Comparison of ENCODE assay signal across 8 cellular contexts in genomic region chrX:71622347-71623104, GRCh38. TPM values are rescaled to one million over a fixed set of nuclear protein-coding genes. Genes with fewer than 3 reads are reported as not detected.
DNase-seq lines count a peak whose midpoint lies in the region; ATAC-seq and TF ChIP-seq lines count a peak whose summit lies in the region.

No MANE protein-coding gene starts in this region.

- 29% methylated on average over 15 of the region's 15 CpGs for WGBS in urinary bladder

- H2AFZ ChIP-seq in OCI-LY3 (ENCODE audit: low read depth, low read length) (no peak overlapping the region), osteoblast (ENCODE audit: low read length) (no peak overlapping the region)

- peak; percentile 53 for ATAC-seq in HG03066 (IDR thresholded peaks at IDR 0.05; ENCODE audit: low read depth, unreplicated experiment)

- H3K9ac ChIP-seq in OCI-LY3 (ENCODE audit: low read length): peak overlapping the region; percentile 59; the same call in 1 of the 2 replicates

- TF ChIP-seq CTCF in OCI-LY3 (IDR thresholded peaks at IDR 0.05; ENCODE audit: low read depth, low read length) (no peak; the same call in 1 of the 2 replicates), foreskin fibroblast (IDR thresholded peaks at IDR 0.05; ENCODE audit: low read depth, low read length) (peak; percentile 37), osteoblast (IDR thresholded peaks at IDR 0.05; ENCODE audit: extremely low read depth, low read depth, low read length) (no peak)

- no peaks in the 10 kb centered on the region for H3K9me3 ChIP-seq in OCI-LY3 (ENCODE audit: insufficient read depth, low read length)
- H3K9me3 ChIP-seq in osteoblast (ENCODE audit: low read depth, low read length): no peaks in the 10 kb centered on the region

- H3K27ac ChIP-seq in OCI-LY3 (ENCODE audit: low read length) (peak overlapping the region; percentile 74), osteoblast (ENCODE audit: low read depth, low read length) (no peak overlapping the region), urinary bladder (ENCODE audit: low read depth) (peak overlapping the region; percentile 74)

- H3K27me3 ChIP-seq in OCI-LY3 (ENCODE audit: low read depth, low read length): no peaks in the 10 kb centered on the region
- H3K27me3 ChIP-seq in osteoblast (ENCODE audit: insufficient read depth, low read length): no peaks in the 10 kb centered on the region

- H3K4me3 ChIP-seq in OCI-LY3 (ENCODE audit: low read length) (no peak overlapping the region), foreskin fibroblast (ENCODE audit: low read depth in 1 of 2, low read length in 2 of 2) (no peak overlapping the region), osteoblast (ENCODE audit: insufficient read depth, low read length) (no peak overlapping the region), urinary bladder (ENCODE audit: low read depth, low read length) (no peak overlapping the region)

- H4K20me1 ChIP-seq in OCI-LY3 (ENCODE audit: insufficient read depth, low read length): no peaks in the 10 kb centered on the region
- H4K20me1 ChIP-seq in osteoblast (ENCODE audit: insufficient read depth, low read length): peaks cover 6% of the 10 kb centered on the region

- DNase-seq in NK-92 treated with Interleukin-12 subunit alpha and Interleukin-12 subunit beta, amount 100 ng/mL, for 24 hours (lab: John Stamatoyannopoulos, UW): peak; percentile 87
- DNase-seq in NK-92 (lab: John Stamatoyannopoulos, UW; ENCODE audit: unreplicated experiment) (no peak), activated gamma-delta T cell (lab: John Stamatoyannopoulos, UW) (peak; percentile 57), foreskin fibroblast (peak; percentile 54 to 81), osteoblast (ENCODE audit: insufficient read length, low spot score, missing footprints) (peak; percentile 89)

- no peaks in the 10 kb centered on the region for H3K79me2 ChIP-seq in OCI-LY3 (ENCODE audit: low read length)
- no peaks in the 10 kb centered on the region for H3K79me2 ChIP-seq in osteoblast (ENCODE audit: insufficient read depth, low read length)

- H3K4me2 ChIP-seq in OCI-LY3 (ENCODE audit: low read length) (peak overlapping the region; percentile 57), osteoblast (ENCODE audit: insufficient read depth, low read length) (no peak overlapping the region)

- H3K36me3 ChIP-seq in OCI-LY3 (replicated peaks; ENCODE audit: low read depth, low read length) (peaks cover 9% of the 10 kb centered on the region), osteoblast (ENCODE audit: insufficient read depth, low read length) (no peaks in the 10 kb centered on the region), urinary bladder (ENCODE audit: insufficient read depth) (no peaks in the 10 kb centered on the region)

- H3K4me1 ChIP-seq in OCI-LY3 (ENCODE audit: low read length) (peaks cover 69% of the 10 kb centered on the region), osteoblast (ENCODE audit: insufficient read depth, low read length) (no peaks in the 10 kb centered on the region), urinary bladder (ENCODE audit: insufficient read depth) (no peaks in the 10 kb centered on the region)

RNA-seq across cellular contexts. Expression of gene CXCR3, which starts 4.2 kb away (rescaled TPM):
- total RNA-seq in osteoblast (not detected in 2 replicates), urinary bladder (not detected)
- 0.28 TPM for polyA plus RNA-seq in urinary bladder

RNA-seq across cellular contexts. Expression of gene GCNA, which starts 44.3 kb away (rescaled TPM):
- 4.3 and 4.4 TPM in 2 replicates for total RNA-seq in osteoblast
- total RNA-seq in urinary bladder: 3.0 TPM
- 0.82 TPM for polyA plus RNA-seq in urinary bladder
